ENCODE assay signal across 10 cellular contexts in genomic region chr10:79098596-79099015, GRCh38. TPM values are rescaled to one million over a fixed set of nuclear protein-coding genes. Genes with fewer than 3 reads are reported as not detected.
DNase-seq lines count a peak whose midpoint lies in the region; ATAC-seq and TF ChIP-seq lines count a peak whose summit lies in the region.
"Had no signal": no experiment of that assay in that cellular context is flagged by ENCODE, and none has a peak within 500 bp of the region (broad histone marks: within the 10 kb centered on the region; RNA-seq: fewer than 3 reads in every experiment).

No MANE protein-coding gene starts in this region.

- H3K9me3 ChIP-seq in KOPT-K1 (ENCODE audit: insufficient read depth, low read length, poor library complexity, severe bottlenecking) (no peaks in the 10 kb centered on the region), adrenal gland (replicated peaks in 1 of 3) (no peaks in the 10 kb centered on the region)

- no peak for TF ChIP-seq POLR2A in adrenal gland (IDR thresholded peaks at IDR 0.05)

- 68 to 89% (median 82%) methylated on average over 8 to 10 of the region's 10 CpGs for WGBS in adrenal gland, 4 donors

- H3K4me1 ChIP-seq in adrenal gland (replicated peaks in 1 of 2): peaks cover 42 to 90% of the 10 kb centered on the region in 2 donors

- DNase-seq in AG08395 (ENCODE audit: low spot score) (peak; percentile 54), T-helper 1 cell (no peak), G401 (ENCODE audit: low spot score) (no peak), adrenal gland (no peak)
- DNase-seq in stimulated activated CD4-positive, alpha-beta T cell treated with anti-CD3 and anti-CD28 coated beads, Interleukin-1b, Interleukin-23, amount 100 ng/mL, for 48 hours: no peak
- DNase-seq: foreskin melanocyte had no signal

- H3K27me3 ChIP-seq in adrenal gland: no peaks in the 10 kb centered on the region

- no peaks in the 10 kb centered on the region for H3K36me3 ChIP-seq in KOPT-K1 (ENCODE audit: insufficient read depth, low read length)
- no peaks in the 10 kb centered on the region for H3K36me3 ChIP-seq in adrenal gland (replicated peaks in 1 of 2)

- no peak for TF ChIP-seq CTCF in adrenal gland (IDR thresholded peaks at IDR 0.05)

- intact Hi-C loops in adrenal gland (cut with DNase I): loop anchor here in 1 of 2 donors (5.0 kb wide), 1 partner anchor 84 kb away; no protein-coding TSS in a partner anchor

- ATAC-seq in GM19023 (IDR thresholded peaks at IDR 0.05; ENCODE audit: unreplicated experiment): peak; percentile 79
- ATAC-seq in HG02759 (IDR thresholded peaks at IDR 0.05; ENCODE audit: unreplicated experiment): peak; percentile 76
- ATAC-seq: GM23338 had no signal

- no peak overlapping the region for H3K4me3 ChIP-seq in adrenal gland
- H3K4me3 ChIP-seq: GM23338 had no signal

- in situ Hi-C loops in G401 (cut with HindIII; ENCODE audit: low sequenced_read_pairs): no loop called here

- H3K27ac ChIP-seq in KOPT-K1 (ENCODE audit: low read depth, low read length, poor library complexity, severe bottlenecking) (peak overlapping the region; percentile 29), adrenal gland (no peak overlapping the region)

RNA-seq across cellular contexts. Expression of gene ZMIZ1, which starts 29.8 kb away (rescaled TPM):
- 2.3 and 5.0 TPM in 2 replicates for total RNA-seq in G401 (2014; rRNA removed; shearing (Covaris generic))
- total RNA-seq in adrenal gland: 100 to 1,000 TPM in 1 of 8 donors, 10 to 100 TPM in 7; 47.9 to 113 (median 58.7) TPM
- 100 to 1,000 TPM in 1 of 3 donors, 10 to 100 TPM in 2; 17.9 to 109 (median 32.2) TPM for polyA plus RNA-seq in adrenal gland
